ENCODE assay signal across 1 cellular context in genomic region chr11:1457326-1457680, GRCh38.
TF ChIP-seq lines count a peak whose summit lies in the region.

No MANE protein-coding gene starts in this region.

TF ChIP-seq in IMR-90, 13 proteins besides CTCF, POLR2A, EP300 and RAD21 (continued from another document):
- TF ChIP-seq FOS (IDR thresholded peaks at IDR 0.05; ENCODE audit: low read depth, low read length) (no peak), MAFK (IDR thresholded peaks at IDR 0.05; ENCODE audit: low read depth, low read length) (no peak), USF2 (IDR thresholded peaks at IDR 0.05; ENCODE audit: low read depth, low read length) (no peak), MXI1 (IDR thresholded peaks at IDR 0.05; ENCODE audit: borderline replicate concordance, low read depth, low read length) (no peak)
- TF ChIP-seq, protein P1, sequence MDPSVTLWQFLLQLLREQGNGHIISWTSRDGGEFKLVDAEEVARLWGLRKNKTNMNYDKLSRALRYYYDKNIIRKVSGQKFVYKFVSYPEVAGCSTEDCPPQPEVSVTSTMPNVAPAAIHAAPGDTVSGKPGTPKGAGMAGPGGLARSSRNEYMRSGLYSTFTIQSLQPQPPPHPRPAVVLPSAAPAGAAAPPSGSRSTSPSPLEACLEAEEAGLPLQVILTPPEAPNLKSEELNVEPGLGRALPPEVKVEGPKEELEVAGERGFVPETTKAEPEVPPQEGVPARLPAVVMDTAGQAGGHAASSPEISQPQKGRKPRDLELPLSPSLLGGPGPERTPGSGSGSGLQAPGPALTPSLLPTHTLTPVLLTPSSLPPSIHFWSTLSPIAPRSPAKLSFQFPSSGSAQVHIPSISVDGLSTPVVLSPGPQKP (IDR thresholded peaks at IDR 0.05; ENCODE audit: borderline replicate concordance, low read depth, low read length), result no peak
TF ChIP-seq in IMR-90: peak in this region for 0.
